In the genomic region with DNA sequence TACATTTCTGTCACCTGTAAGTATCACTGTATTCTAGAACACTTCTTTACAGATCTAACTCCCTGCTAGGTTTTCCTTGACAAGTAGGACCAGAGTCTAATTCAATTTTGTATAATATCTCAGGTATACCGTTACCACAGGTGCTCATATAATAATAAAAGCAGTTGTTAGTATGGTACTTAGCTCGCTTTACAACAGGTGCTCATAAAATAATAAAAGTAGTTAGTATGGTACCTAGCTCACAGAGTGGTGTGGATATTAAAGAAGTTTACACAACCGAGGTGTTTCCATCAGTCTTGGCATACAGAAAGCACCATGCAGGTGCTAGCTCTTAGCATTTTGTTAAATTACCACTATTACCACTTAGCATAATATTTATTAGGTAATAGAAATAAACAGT, we compare ENCODE assay signal across 30 cellular contexts. TPM values are rescaled to one million over a fixed set of nuclear protein-coding genes. Genes with fewer than 3 reads are reported as not detected.
DNase-seq lines count a peak whose midpoint lies in the region; ATAC-seq and FAIRE-seq lines count a peak whose summit lies in the region.
"Had no signal": no experiment of that assay in that cellular context is flagged by ENCODE, and none has a peak within 500 bp of the region (broad histone marks: within the 10 kb centered on the region; RNA-seq: fewer than 3 reads in every experiment).

No MANE protein-coding gene starts in this region.

- ATAC-seq in left colon = peak; percentile 100
- ATAC-seq in GM21528 (IDR thresholded peaks at IDR 0.05; ENCODE audit: low FRiP score, unreplicated experiment) = no peak
- ATAC-seq: GM12878 had no signal

- no peak for DNase-seq in left colon
- DNase-seq in small intestine = peak; percentile 20
- DNase-seq in NCI-H1417 treated with DMSO at 0.1 percent for 48 hours (lab: John Stamatoyannopoulos, UW) = no peak
- DNase-seq: 8988T; ACHN; BE2C; C1 segment of cervical spinal cord; CD4-positive, alpha-beta memory T cell; CD4-positive, CD25-positive, alpha-beta regulatory T cell; CD8-positive, alpha-beta memory T cell; COR-L47; DMS 273 treated with DMSO at 0.1 percent for 48 hours; DMS153; DMS53; DMS79; DND-41; EL; GDM1 had no signal

- H3K36me3 ChIP-seq in small intestine (ENCODE audit: control insufficient read depth in 2 of 2, insufficient read depth in 2 of 2, low read length in 2 of 2) = no peaks in the 10 kb centered on the region
- H3K36me3 ChIP-seq: BE2C, BLaER1 had no signal

- H3K27me3 ChIP-seq in small intestine (ENCODE audit: control insufficient read depth in 2 of 2, insufficient read depth in 2 of 2, low read length in 2 of 2) = no peaks in the 10 kb centered on the region
- H3K27me3 ChIP-seq: BE2C, BLaER1 had no signal

- no peaks in the 10 kb centered on the region for H3K9me3 ChIP-seq in small intestine (ENCODE audit: control insufficient read depth, low read depth)
- H3K9me3 ChIP-seq: BE2C, BLaER1 had no signal

- 12 to 58% (median 29%) methylated on average over 3 of the region's 3 CpGs for WGBS in small intestine, 3 donors

- no peak overlapping the region for H3K27ac ChIP-seq in small intestine (ENCODE audit: low read depth in 1 of 2, low read length in 1 of 2)
- H3K27ac ChIP-seq: BLaER1 had no signal

- intact Hi-C loops in left colon (cut with DNase I, micrococcal nuclease) = no loop called here

- FAIRE-seq in colon (lab: Jason Lieb, UNC) (peak; percentile 45), small intestine (lab: Jason Lieb, UNC) (no peak)
- FAIRE-seq: A204.1, GM12878, GM12892, GM18507 had no signal

- no peaks in the 10 kb centered on the region for H3K4me1 ChIP-seq in small intestine (ENCODE audit: control insufficient read depth in 2 of 2, insufficient read depth in 1 of 2, low read depth in 1 of 2, low read length in 1 of 2)
- H3K4me1 ChIP-seq: BE2C had no signal

- no peak overlapping the region for H3K4me3 ChIP-seq in small intestine (ENCODE audit: low read depth in 1 of 2, low read length in 2 of 2)
- H3K4me3 ChIP-seq: BLaER1, GM12878 had no signal

RNA-seq across cellular contexts. Expression of gene FGFBP2, which starts 32.9 kb away (rescaled TPM):
- under 1 TPM; 0.49 to 0.75 TPM for total RNA-seq in left colon
- 1 to 10 TPM in 1 of 3 donors, not detected in 2; 3.8 TPM for polyA plus RNA-seq in small intestine
- total RNA-seq: A673, Daoy, G401, GM12878 had no signal
- polyA plus RNA-seq: AG04450 had no signal

RNA-seq across cellular contexts. Expression of gene FGFBP1, which starts 57.3 kb away (rescaled TPM):
- 10 to 100 TPM; 39.8 to 82.8 TPM for total RNA-seq in left colon
- polyA plus RNA-seq in small intestine = 1 to 10 TPM in 2 of 3 donors, under 1 TPM in 1; 0.89 to 4.7 (median 1.6) TPM
- total RNA-seq: A673; CD4-positive, alpha-beta memory T cell; CD4-positive, CD25-positive, alpha-beta regulatory T cell; CD8-positive, alpha-beta memory T cell; G401 had no signal
- polyA plus RNA-seq: AG04450; CD14-positive monocyte; CD4-positive, alpha-beta memory T cell; CD4-positive, CD25-positive, alpha-beta regulatory T cell; CD8-positive, alpha-beta memory T cell had no signal
